ENCODE assay signal across 8 cellular contexts in genomic region chr19:4186087-4186993, GRCh38. TPM values are rescaled to one million over a fixed set of nuclear protein-coding genes. Genes with fewer than 3 reads are reported as not detected.
DNase-seq lines count a peak whose midpoint lies in the region; ATAC-seq, FAIRE-seq and TF ChIP-seq lines count a peak whose summit lies in the region.

No MANE protein-coding gene starts in this region.

- H3K4me2 ChIP-seq in KMS-11, result no peak overlapping the region

- POLR2A ChIA-PET in RWPE1 (lab: Yijun Ruan, JAX; ENCODE audit: low non-redundant PET), result no interaction called here

- DNase-seq in D721Med (ENCODE audit: insufficient read length, low spot score) (peak; percentile 79), RWPE1 (ENCODE audit: low spot score) (peak; percentile 76), foreskin keratinocyte (peak; percentile 21 to 52), ovary (peak in 4 of 5 donors; percentile 51 to 56 (median 52)), tibial nerve (ENCODE audit: low spot score in 2 of 2) (peak; percentile 30 to 70)
- peak; percentile 58 to 60 for DNase-seq in activated T-helper 1 cell treated with anti-CD3 and anti-CD28 coated beads, Interleukin-2, amount 50 U/mL, for 16 hours (ENCODE audit: low read depth in 1 of 2, low spot score in 1 of 2)

- H3K27me3 ChIP-seq in KMS-11 (ENCODE audit: insufficient read depth, low read depth), result peaks cover 28% of the 10 kb centered on the region; the same call in 1 of the 2 replicates
- H3K27me3 ChIP-seq in foreskin keratinocyte, result no peaks in the 10 kb centered on the region
- H3K27me3 ChIP-seq in ovary, result no peaks in the 10 kb centered on the region
- peaks cover 0 to 20% of the 10 kb centered on the region in 2 donors for H3K27me3 ChIP-seq in tibial nerve

- H2AFZ ChIP-seq in KMS-11 (ENCODE audit: low read depth), result no peak overlapping the region

- H3K27ac ChIP-seq in KMS-11 (no peak overlapping the region), RWPE1 (no peak overlapping the region), foreskin keratinocyte (no peak overlapping the region), ovary (no peak overlapping the region), tibial nerve (no peak overlapping the region)

- 28 to 35% (median 30%) methylated on average over 22 of the region's 22 CpGs for WGBS in ovary, 3 donors
- WGBS in tibial nerve, 2 donors, result 32 to 35% methylated on average over 22 of the region's 22 CpGs

- intact Hi-C loops in ovary (cut with DNase I), result no loop called here

- H4K20me1 ChIP-seq in KMS-11 (ENCODE audit: insufficient read depth), result no peaks in the 10 kb centered on the region

- TF ChIP-seq EP300 in ovary (IDR thresholded peaks at IDR 0.05) (no peak), tibial nerve (IDR thresholded peaks at IDR 0.05) (no peak)

- H3K9me3 ChIP-seq in ovary (no peaks in the 10 kb centered on the region), tibial nerve (no peaks in the 10 kb centered on the region)

- TF ChIP-seq CTCF in D721Med (IDR thresholded peaks at IDR 0.05; ENCODE audit: insufficient read depth, missing control alignments) (peak; percentile 81), KMS-11 (conservative IDR thresholded peaks at IDR 0.05; ENCODE audit: low read depth, low read length) (peak; percentile 84), RWPE1 (conservative IDR thresholded peaks at IDR 0.05; ENCODE audit: low read depth) (peak; percentile 85), foreskin keratinocyte (conservative IDR thresholded peaks at IDR 0.05) (peak; percentile 86), ovary (IDR thresholded peaks at IDR 0.05) (no peak), tibial nerve (IDR thresholded peaks at IDR 0.05) (peak; percentile 46 to 62 (median 51))

- no peak overlapping the region for H3K9ac ChIP-seq in KMS-11

- no peaks in the 10 kb centered on the region for H3K79me2 ChIP-seq in KMS-11 (ENCODE audit: insufficient read depth, low read depth)

- ATAC-seq in foreskin keratinocyte (peak; percentile 60), GM18498 (IDR thresholded peaks at IDR 0.05; ENCODE audit: unreplicated experiment) (no peak)

- H3K4me3 ChIP-seq in KMS-11 (IDR thresholded peaks at IDR 0.05; ENCODE audit: insufficient read depth, low read depth, low read length) (no peak overlapping the region), ovary (no peak overlapping the region), tibial nerve (no peak overlapping the region)

- H3K4me1 ChIP-seq in KMS-11 (ENCODE audit: low read depth, poor library complexity, severe bottlenecking) (peaks cover 8% of the 10 kb centered on the region), foreskin keratinocyte (peaks cover 2% of the 10 kb centered on the region), ovary (ENCODE audit: insufficient read depth) (peaks cover 9% of the 10 kb centered on the region), tibial nerve (peaks cover 0 to 19% (median 9%) of the 10 kb centered on the region in 4 donors)

- TF ChIP-seq POLR2A in ovary (IDR thresholded peaks at IDR 0.05), result no peak
- no peak for TF ChIP-seq POLR2A in tibial nerve (IDR thresholded peaks at IDR 0.05)

- FAIRE-seq in D721Med (lab: Jason Lieb, UNC), result no peak

- H3K36me3 ChIP-seq in KMS-11 (ENCODE audit: insufficient read depth) (no peaks in the 10 kb centered on the region), ovary (no peaks in the 10 kb centered on the region), tibial nerve (no peaks in the 10 kb centered on the region)

- CTCF ChIA-PET in RWPE1 (lab: Yijun Ruan, JAX), result interaction anchor here (0.6 kb wide), 3 partner anchors 45 to 530 kb away, joined by 3 to 6 read pairs (median 4); no protein-coding TSS in a partner anchor

RNA-seq across cellular contexts. Expression of gene ANKRD24, which starts 3.9 kb away (rescaled TPM):
- total RNA-seq in foreskin keratinocyte (0.07 TPM in 2 replicates), ovary (1 to 10 TPM in 6 of 7 donors, under 1 TPM in 1; 0.81 to 1.3 (median 1.2) TPM), tibial nerve (1 to 10 TPM in 1 of 4 donors, under 1 TPM in 3; 0.30 to 1.7 (median 0.61) TPM)
- polyA plus RNA-seq in foreskin keratinocyte (0.06 TPM in 2 replicates), ovary (1 to 10 TPM in 1 of 2 donors, under 1 TPM in 1; 0.45 to 1.3 TPM)

RNA-seq across cellular contexts. Expression of gene SIRT6, which starts 4.0 kb away (rescaled TPM):
- total RNA-seq in foreskin keratinocyte (19.6 and 21.6 TPM in 2 replicates), ovary (10 to 100 TPM; 11.1 to 19.9 (median 16.5) TPM), tibial nerve (10 to 100 TPM; 17.7 to 41.4 (median 38.2) TPM)
- polyA plus RNA-seq in foreskin keratinocyte (30.4 and 34.6 TPM in 2 replicates), ovary (10 to 100 TPM in 1 of 2 donors, under 1 TPM in 1; 0.32 to 16.9 TPM)

RNA-seq across cellular contexts. Expression of gene CREB3L3, which starts 32.9 kb away (rescaled TPM):
- total RNA-seq in foreskin keratinocyte (not detected in 2 replicates), ovary (1 to 10 TPM in 1 of 7 donors, not detected in 6; 2.7 TPM), tibial nerve (not detected)
- polyA plus RNA-seq in foreskin keratinocyte (not detected in 2 replicates), ovary (1 to 10 TPM in 1 of 2 donors, under 1 TPM in 1; 0.22 to 1.0 TPM)

RNA-seq across cellular contexts. Expression of gene EBI3, which starts 43.0 kb away (rescaled TPM):
- total RNA-seq in foreskin keratinocyte (not detected in 2 replicates), ovary (1 to 10 TPM in 5 of 7 donors, under 1 TPM in 1, not detected in 1; 0.58 to 6.6 (median 2.0) TPM), tibial nerve (10 to 100 TPM in 2 of 4 donors, 1 to 10 TPM in 2; 1.4 to 18.0 (median 9.0) TPM)
- polyA plus RNA-seq in foreskin keratinocyte (0.08 TPM in 1 of 2 replicates, not detected in the other), ovary (1 to 10 TPM in 1 of 2 donors, under 1 TPM in 1; 0.90 to 1.1 TPM)

Comparison
In these comparisons a context has a peak if more than half of its experiments do, and no peak if none do; other contexts are left out.
1. CTCF ChIP-seq: peak in D721Med (single experiment), KMS-11 (single experiment), RWPE1 (single experiment), foreskin keratinocyte (single experiment) and tibial nerve (5 of 5); none in ovary (0 of 3).
2. Peak in every context shown above with its lines, with median percentiles within 50 percentile points of each other: DNase-seq.